Comparison of ENCODE assay signal across 9 cellular contexts in the genomic region with DNA sequence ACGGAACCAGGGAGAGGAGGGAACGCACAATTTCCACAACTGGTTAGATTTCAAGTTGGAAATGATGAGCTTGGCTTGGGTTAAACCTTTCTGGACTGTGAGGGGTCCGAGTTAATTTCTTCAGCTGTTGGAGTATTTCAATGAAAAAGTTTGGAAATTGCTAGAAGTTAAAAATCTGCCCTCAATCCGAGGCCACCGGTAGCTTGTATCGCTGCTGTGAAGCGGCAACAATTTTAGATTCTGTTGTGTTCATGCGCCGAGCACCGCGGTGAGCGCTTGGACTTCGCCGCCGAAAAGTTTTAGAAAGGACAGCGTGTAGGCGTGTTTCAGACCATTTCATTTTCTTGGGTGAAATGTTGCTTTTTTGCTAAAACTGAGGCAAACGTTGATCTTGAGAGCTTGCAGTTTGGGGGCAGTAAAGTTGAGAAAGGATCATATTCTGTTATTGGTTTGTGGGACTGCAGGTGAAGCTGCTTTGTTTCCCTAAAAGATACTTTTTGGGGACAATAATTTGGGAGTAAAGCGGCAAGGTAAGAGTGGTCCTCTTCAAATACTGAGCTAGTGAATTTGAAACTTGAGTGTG. TPM values are rescaled to one million over a fixed set of nuclear protein-coding genes. Genes with fewer than 3 reads are reported as not detected.
A peak's percentile ranks its signal among the peaks of the same experiment; 100 is the strongest.
DNase-seq lines count a peak whose midpoint lies in the region; ATAC-seq, FAIRE-seq and TF ChIP-seq lines count a peak whose summit lies in the region.
"Had no signal": no experiment of that assay in that cellular context is flagged by ENCODE, and none has a peak within 500 bp of the region (broad histone marks: within the 10 kb centered on the region; RNA-seq: fewer than 3 reads in every experiment).

No MANE protein-coding gene starts in this region.

- peak overlapping the region; percentile 97 for H3K9ac ChIP-seq in fibroblast of lung (ENCODE audit: insufficient read depth, low read length)

- peak overlapping the region; percentile 85 for H3K4me3 Mint-ChIP-seq in activated CD4-positive, alpha-beta memory T cell treated with anti-CD3 and anti-CD28 coated beads for 36 hours
- peak overlapping the region; percentile 94 for H3K4me3 Mint-ChIP-seq in natural killer cell

- H2AFZ ChIP-seq in fibroblast of lung (ENCODE audit: low read length) = peak overlapping the region; percentile 21

- H3K79me2 ChIP-seq in fibroblast of lung (ENCODE audit: control insufficient read depth, insufficient read depth, low read length) = peaks cover 51% of the 10 kb centered on the region

- CTCF ChIA-PET in activated CD4-positive, alpha-beta memory T cell treated with anti-CD3 and anti-CD28 coated beads for 36 hours (lab: Charles Lee) = interaction anchor here (1.0 to 3.3 kb wide), 7 partner anchors 14 to 322 kb away, joined by 3 to 33 read pairs (median 3); a partner anchor contains a TSS

- H3K36me3 Mint-ChIP-seq in activated CD4-positive, alpha-beta memory T cell treated with anti-CD3 and anti-CD28 coated beads for 36 hours = peaks cover 9% of the 10 kb centered on the region
- H3K36me3 Mint-ChIP-seq in natural killer cell = no peaks in the 10 kb centered on the region

- no peaks in the 10 kb centered on the region for H3K36me3 ChIP-seq in fibroblast of lung (ENCODE audit: control insufficient read depth, insufficient read depth, low read length)

- peak overlapping the region; percentile 90 for H3K27ac Mint-ChIP-seq in activated CD4-positive, alpha-beta memory T cell treated with anti-CD3 and anti-CD28 coated beads for 36 hours
- H3K27ac Mint-ChIP-seq in natural killer cell = peak overlapping the region in 1 of 2 donors; percentile 91

- H3K4me3 ChIP-seq in AG10803 (ENCODE audit: low read length) (peak overlapping the region; percentile 87), fibroblast of lung (replicated peaks in 1 of 4; ENCODE audit: control extremely low read depth in 1 of 4, insufficient read depth in 1 of 4, low read depth in 3 of 4, low read length in 4 of 4) (peak overlapping the region; percentile 67 to 98 (median 93))

- H4K20me1 ChIP-seq in fibroblast of lung (ENCODE audit: control insufficient read depth, extremely low read depth, insufficient read depth, low read length) = peaks cover 6% of the 10 kb centered on the region

- DNase-seq in AG10803 (ENCODE audit: low read depth) (peak; percentile 50), fibroblast of lung (ENCODE audit: low read depth in 2 of 2) (peak; percentile 51 to 65), natural killer cell (peak; percentile 22), urothelium cell line (ENCODE audit: low spot score) (peak; percentile 40), NCI-H2081 treated with DMSO at 0.1 percent for 48 hours (lab: John Stamatoyannopoulos, UW) (no peak)
- peak; percentile 43 for DNase-seq in activated CD4-positive, alpha-beta memory T cell treated with anti-CD3 and anti-CD28 coated beads for 36 hours

- TF ChIP-seq CTCF in AG10803 (conservative IDR thresholded peaks at IDR 0.05; ENCODE audit: low read length) (no peak), fibroblast of lung (conservative IDR thresholded peaks at IDR 0.05 in 1 of 2, IDR thresholded peaks at IDR 0.05 in 1 of 2; ENCODE audit: low read depth in 1 of 2, low read length in 2 of 2) (no peak), natural killer cell (IDR thresholded peaks at IDR 0.05) (no peak)

- peak overlapping the region; percentile 82 for H3K27ac ChIP-seq in fibroblast of lung (ENCODE audit: insufficient read depth, low read length)

- no peak for FAIRE-seq in urothelium cell line (lab: Jason Lieb, UNC)

- H3K9me3 ChIP-seq in fibroblast of lung (ENCODE audit: control insufficient read depth, insufficient read depth, low read depth, low read length) = no peaks in the 10 kb centered on the region

- peak overlapping the region; percentile 94 for H3K4me2 ChIP-seq in fibroblast of lung (ENCODE audit: extremely low read depth, insufficient read depth, low read length)

- H3K4me1 Mint-ChIP-seq in activated CD4-positive, alpha-beta memory T cell treated with anti-CD3 and anti-CD28 coated beads for 36 hours (ENCODE audit: low read depth) = peaks cover 28% of the 10 kb centered on the region
- H3K4me1 Mint-ChIP-seq in natural killer cell = peaks cover 32 to 41% of the 10 kb centered on the region in 2 donors

- H3K27me3 ChIP-seq in fibroblast of lung (ENCODE audit: control insufficient read depth, insufficient read depth, low read length) = no peaks in the 10 kb centered on the region

- peaks cover 7% of the 10 kb centered on the region for H3K4me1 ChIP-seq in fibroblast of lung (ENCODE audit: control insufficient read depth, extremely low read depth, insufficient read depth, low read length)

- H3K27me3 Mint-ChIP-seq in activated CD4-positive, alpha-beta memory T cell treated with anti-CD3 and anti-CD28 coated beads for 36 hours = no peaks in the 10 kb centered on the region
- H3K27me3 Mint-ChIP-seq in natural killer cell (ENCODE audit: low read depth in 2 of 2) = peaks cover 0 to 9% of the 10 kb centered on the region in 2 donors

- POLR2A ChIA-PET in activated CD4-positive, alpha-beta memory T cell treated with anti-CD3 and anti-CD28 coated beads for 36 hours (lab: Charles Lee) = interaction anchor here (1.2 to 2.8 kb wide), 5 partner anchors 8 to 425 kb away, joined by 3 to 22 read pairs (median 3); a partner anchor contains a TSS

- peak; percentile 20 for ATAC-seq in GM18502 (IDR thresholded peaks at IDR 0.05; ENCODE audit: poor library complexity, unreplicated experiment)
- ATAC-seq in HG03439 (IDR thresholded peaks at IDR 0.05; ENCODE audit: unreplicated experiment) = peak; percentile 12
- ATAC-seq in natural killer cell = peak in 2 of 3 donors; percentile 11

- H3K9me3 Mint-ChIP-seq in activated CD4-positive, alpha-beta memory T cell treated with anti-CD3 and anti-CD28 coated beads for 36 hours = no peaks in the 10 kb centered on the region
- no peaks in the 10 kb centered on the region for H3K9me3 Mint-ChIP-seq in natural killer cell

- intact Hi-C loops in activated CD4-positive, alpha-beta memory T cell treated with anti-CD3 and anti-CD28 coated beads for 36 hours (cut with micrococcal nuclease) = loop anchor here (2.0 to 10.0 kb wide), 3 partner anchors 425 to 811 kb away; a partner anchor contains a TSS
- intact Hi-C loops in natural killer cell (cut with micrococcal nuclease) = loop anchor here (10.0 kb wide), 3 partner anchors 271 to 1391 kb away; a partner anchor contains a TSS

RNA-seq across cellular contexts. Expression of a gene that starts 0.9 kb away (rescaled TPM):
- 10 to 100 TPM; 79.5 to 83.3 TPM for total RNA-seq in activated CD4-positive, alpha-beta memory T cell treated with anti-CD3 and anti-CD28 coated beads for 36 hours
- total RNA-seq in fibroblast of lung (39.5 and 51.2 TPM in 2 replicates), natural killer cell (100 to 1,000 TPM; 173 to 208 (median 198) TPM)
- 117 and 130 TPM in 2 replicates for polyA plus RNA-seq in fibroblast of lung
- polyA plus RNA-seq in fibroblast of lung (2012) = 69.7 and 70.3 TPM in 2 replicates
- polyA minus RNA-seq in fibroblast of lung (ENCODE audit: low replicate concordance) = 111 and 116 TPM in 2 replicates

RNA-seq across cellular contexts. Expression of a gene that starts 11.3 kb away (rescaled TPM):
- not detected for total RNA-seq in activated CD4-positive, alpha-beta memory T cell treated with anti-CD3 and anti-CD28 coated beads for 36 hours
- total RNA-seq in fibroblast of lung = not detected in 2 replicates
- not detected in 2 replicates for polyA plus RNA-seq in fibroblast of lung
- polyA plus RNA-seq in fibroblast of lung (2012) = not detected in 2 replicates
- polyA minus RNA-seq in fibroblast of lung (ENCODE audit: low replicate concordance) = not detected in 2 replicates
- not detected for total RNA-seq in natural killer cell
- total RNA-seq: M059J had no signal
